In the genomic region with DNA sequence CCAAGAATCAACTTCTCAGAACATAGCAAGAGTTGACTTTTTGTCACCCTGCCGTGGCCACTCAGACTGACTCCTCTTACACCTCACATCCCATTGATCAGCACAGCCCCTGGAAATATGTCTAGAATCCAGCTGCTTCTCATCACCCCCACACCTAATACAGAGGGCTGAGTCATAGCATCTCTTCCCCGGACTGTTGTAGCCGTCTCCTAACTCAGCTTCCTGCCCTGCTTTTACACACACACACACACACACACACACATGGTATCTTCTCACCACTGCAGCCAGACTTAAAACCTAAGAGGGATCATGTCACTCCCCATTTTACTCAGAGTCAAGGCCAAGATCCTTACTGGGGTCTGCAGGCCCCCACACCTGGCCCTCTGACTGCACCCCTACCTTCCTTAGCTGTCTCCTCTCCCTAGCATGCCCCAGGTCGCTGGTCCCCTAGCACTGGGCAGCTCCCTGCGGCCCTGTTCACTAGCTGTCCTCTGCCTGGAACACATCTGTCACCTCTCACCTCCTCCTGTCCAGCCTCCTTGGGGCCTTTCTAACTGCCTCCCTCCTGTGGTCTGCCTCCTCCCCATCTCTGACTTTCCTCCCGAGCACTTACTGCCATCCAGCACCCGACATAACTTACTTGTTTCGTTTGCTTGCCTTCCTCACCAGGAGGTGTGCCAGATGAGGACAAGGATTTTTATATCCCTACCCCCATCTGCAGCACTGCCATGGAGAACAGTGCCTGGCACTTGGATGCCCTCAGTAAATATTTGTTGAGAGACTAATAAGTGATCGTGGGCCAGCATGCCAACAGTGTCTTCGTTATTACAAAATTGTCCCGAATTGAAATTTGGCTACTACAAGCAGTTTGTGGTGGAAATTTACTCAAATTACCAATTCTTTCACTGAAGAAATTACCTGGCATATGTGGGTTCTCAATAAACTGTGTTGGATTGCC, we compare ENCODE assay signal across 8 cellular contexts.
DNase-seq lines count a peak whose midpoint lies in the region; ATAC-seq and TF ChIP-seq lines count a peak whose summit lies in the region.

No MANE protein-coding gene starts in this region.

- ATAC-seq in gastroesophageal sphincter (peak; percentile 57), HG02798 (IDR thresholded peaks at IDR 0.05; ENCODE audit: poor library complexity, unreplicated experiment) (no peak)
- ATAC-seq in stimulated activated naive CD8-positive, alpha-beta T cell treated with anti-CD3 and anti-CD28 coated beads, Interleukin-15, amount 100 ng/mL, for 72 hours = peak; percentile 72

- no peak for TF ChIP-seq CTCF in gastroesophageal sphincter (IDR thresholded peaks at IDR 0.05)

- peaks cover 0 to 11% of the 10 kb centered on the region in 2 donors for H3K36me3 ChIP-seq in gastroesophageal sphincter

- no peak for TF ChIP-seq EP300 in gastroesophageal sphincter (IDR thresholded peaks at IDR 0.05)

- no peak overlapping the region for H3K4me3 ChIP-seq in gastroesophageal sphincter

- TF ChIP-seq POLR2A in gastroesophageal sphincter (IDR thresholded peaks at IDR 0.05) = no peak

- no peaks in the 10 kb centered on the region for H3K9me3 ChIP-seq in gastroesophageal sphincter

- no peaks in the 10 kb centered on the region for H3K9me3 Mint-ChIP-seq in stimulated activated naive CD8-positive, alpha-beta T cell treated with anti-CD3 and anti-CD28 coated beads, Interleukin-15, amount 100 ng/mL, for 72 hours

- no peaks in the 10 kb centered on the region for H3K27me3 ChIP-seq in gastroesophageal sphincter

- peaks cover 0 to 80% (median 16%) of the 10 kb centered on the region in 3 donors for H3K4me1 ChIP-seq in gastroesophageal sphincter

- H3K27ac Mint-ChIP-seq in stimulated activated naive CD8-positive, alpha-beta T cell treated with anti-CD3 and anti-CD28 coated beads, Interleukin-15, amount 100 ng/mL, for 72 hours = peak overlapping the region; percentile 2 to 92

- peak overlapping the region; percentile 36 to 72 for H3K4me3 Mint-ChIP-seq in stimulated activated naive CD8-positive, alpha-beta T cell treated with anti-CD3 and anti-CD28 coated beads, Interleukin-15, amount 100 ng/mL, for 72 hours

- WGBS in gastroesophageal sphincter (ENCODE audit: low coverage in 1 of 2), 2 donors = 37 to 59% methylated on average over 8 to 10 of the region's 11 CpGs

- peak overlapping the region in 3 of 4 donors; percentile 29 to 48 (median 35) for H3K27ac ChIP-seq in gastroesophageal sphincter

- H3K4me1 Mint-ChIP-seq in stimulated activated naive CD8-positive, alpha-beta T cell treated with anti-CD3 and anti-CD28 coated beads, Interleukin-15, amount 100 ng/mL, for 72 hours = peaks cover 72% of the 10 kb centered on the region

- peak; percentile 56 for DNase-seq in 8988T
- peak; percentile 96 for DNase-seq in H4 (ENCODE audit: low spot score)
- peak; percentile 21 for DNase-seq in activated CD4-positive, alpha-beta T cell treated with anti-CD3 and anti-CD28 coated beads for 48 hours
- DNase-seq in stimulated activated naive CD8-positive, alpha-beta T cell treated with anti-CD3 and anti-CD28 coated beads, Interleukin-15, amount 100 ng/mL, for 72 hours = peak in 1 of 2 donors; percentile 29
- no peak for DNase-seq in NCI-H510A (lab: John Stamatoyannopoulos, UW)
- no peak for DNase-seq in DMS79 treated with DMSO at 0.1 percent for 48 hours (lab: John Stamatoyannopoulos, UW)

- no peaks in the 10 kb centered on the region for H3K27me3 Mint-ChIP-seq in stimulated activated naive CD8-positive, alpha-beta T cell treated with anti-CD3 and anti-CD28 coated beads, Interleukin-15, amount 100 ng/mL, for 72 hours

Comparison
In these comparisons a context has a peak if more than half of its experiments do, and no peak if none do; other contexts are left out.
1. DNase-seq: peak in 8988T (single experiment), H4 (single experiment) and activated CD4-positive, alpha-beta T cell treated with anti-CD3 and anti-CD28 coated beads for 48 hours (single experiment); none in NCI-H510A (single experiment) and DMS79 treated with DMSO at 0.1 percent for 48 hours (single experiment).